Comparison of ENCODE assay signal across 1 cellular context in genomic region chr14:104729835-104730181, GRCh38.
A peak's percentile ranks its signal among the peaks of the same experiment; 100 is the strongest.
TF ChIP-seq lines count a peak whose summit lies in the region.

No MANE protein-coding gene starts in this region.

TF ChIP-seq in K562, 482 proteins besides CTCF, POLR2A, EP300 and RAD21 (continued from another document and continues in another):
- TF ChIP-seq TCF15 (CRISPR knock-in tag; IDR thresholded peaks at IDR 0.05) (no peak), BRCA1 (IDR thresholded peaks at IDR 0.05) (no peak), BRCA1 (CRISPR knock-in tag; IDR thresholded peaks at IDR 0.05) (no peak), ZNF282 (CRISPR knock-in tag; IDR thresholded peaks at IDR 0.05) (no peak), PHF20 (IDR thresholded peaks at IDR 0.05; ENCODE audit: partially characterized antibody) (peak; percentile 14), ZNF3 (CRISPR knock-in tag; IDR thresholded peaks at IDR 0.05) (no peak), CSDE1 (IDR thresholded peaks at IDR 0.05) (no peak), ZNF584 (CRISPR knock-in tag; IDR thresholded peaks at IDR 0.05; ENCODE audit: low read depth) (no peak), SNAPC5 (CRISPR knock-in tag; IDR thresholded peaks at IDR 0.05) (no peak), SRSF9 (IDR thresholded peaks at IDR 0.05; ENCODE audit: borderline replicate concordance, low read depth, low read length) (no peak), ZNF184 (CRISPR knock-in tag; IDR thresholded peaks at IDR 0.05) (no peak), CAMTA2 (CRISPR knock-in tag; conservative IDR thresholded peaks at IDR 0.05) (no peak), ASH1L (IDR thresholded peaks at IDR 0.05; ENCODE audit: borderline replicate concordance, low read depth, partially characterized antibody) (no peak), POLR2AphosphoS5 (IDR thresholded peaks at IDR 0.05; ENCODE audit: control insufficient read depth, insufficient read depth, low read depth, low read length) (no peak), RBM39 (optimal IDR thresholded peaks at IDR 0.05; ENCODE audit: low read depth, low read length) (no peak), ATF1 (CRISPR knock-in tag; IDR thresholded peaks at IDR 0.05) (no peak), ATF1 (tag; IDR thresholded peaks at IDR 0.05) (no peak), ZNF146 (CRISPR knock-in tag; IDR thresholded peaks at IDR 0.05; ENCODE audit: unreplicated experiment) (no peak), GABPB1 (CRISPR knock-in tag; IDR thresholded peaks at IDR 0.05) (0 out of 2 replicates have a peak, but pooled peaks have one; percentile 28), ZNF609 (CRISPR knock-in tag; IDR thresholded peaks at IDR 0.05; ENCODE audit: borderline replicate concordance) (no peak), ZNF561 (CRISPR knock-in tag; conservative IDR thresholded peaks at IDR 0.05) (no peak), PHF8 (IDR thresholded peaks at IDR 0.05; ENCODE audit: borderline replicate concordance, low read length) (peak; percentile 78; the same call in 1 of the 2 replicates), TSHZ1 (CRISPR knock-in tag; IDR thresholded peaks at IDR 0.05) (no peak), POLR2B (IDR thresholded peaks at IDR 0.05; ENCODE audit: low read depth, partially characterized antibody) (peak; percentile 28), NR2C1 (IDR thresholded peaks at IDR 0.05) (no peak), NR2C1 (tag; IDR thresholded peaks at IDR 0.05) (no peak), CTBP1 (IDR thresholded peaks at IDR 0.05; ENCODE audit: borderline replicate concordance) (peak; percentile 33; the same call in 1 of the 2 replicates), THAP7 (CRISPR knock-in tag; IDR thresholded peaks at IDR 0.05) (0 out of 2 replicates have a peak, but pooled peaks have one; percentile 40), THAP12 (CRISPR knock-in tag; IDR thresholded peaks at IDR 0.05) (0 out of 2 replicates have a peak, but pooled peaks have one; percentile 19), HDAC2 (IDR thresholded peaks at IDR 0.05) (no peak), CUX1 (CRISPR knock-in tag; IDR thresholded peaks at IDR 0.05) (no peak), PKNOX1 (IDR thresholded peaks at IDR 0.05) (no peak), ZNF253 (CRISPR knock-in tag; conservative IDR thresholded peaks at IDR 0.05) (no peak), NFIX (CRISPR knock-in tag; IDR thresholded peaks at IDR 0.05; ENCODE audit: low read depth) (no peak), KAT7 (CRISPR knock-in tag; IDR thresholded peaks at IDR 0.05; ENCODE audit: borderline replicate concordance) (no peak), STAT5A (IDR thresholded peaks at IDR 0.05; ENCODE audit: borderline replicate concordance, low read length) (no peak), TSC22D4 (tag; IDR thresholded peaks at IDR 0.05) (no peak), HNRNPL (IDR thresholded peaks at IDR 0.05; ENCODE audit: low read depth, low read length) (peak; percentile 64; the same call in 1 of the 2 replicates), ZNF75A (CRISPR knock-in tag; IDR thresholded peaks at IDR 0.05) (no peak), NR2C2 (CRISPR knock-in tag; IDR thresholded peaks at IDR 0.05) (no peak), NR2C2 (tag; IDR thresholded peaks at IDR 0.05) (peak; percentile 35; the same call in 1 of the 2 replicates), NR3C1 (CRISPR knock-in tag; IDR thresholded peaks at IDR 0.05) (no peak), IRF2 (CRISPR knock-in tag; IDR thresholded peaks at IDR 0.05) (no peak), LCOR (CRISPR knock-in tag; IDR thresholded peaks at IDR 0.05) (no peak), ELK1 (CRISPR knock-in tag; IDR thresholded peaks at IDR 0.05) (no peak), SRSF1 (IDR thresholded peaks at IDR 0.05; ENCODE audit: low read depth, low read length) (no peak), ZC3H8 (IDR thresholded peaks at IDR 0.05) (no peak), GATAD2A (IDR thresholded peaks at IDR 0.05) (0 out of 2 replicates have a peak, but pooled peaks have one; percentile 44)
